20 cellular contexts compared by ENCODE assay signal in genomic region chr19:57587529-57587928, GRCh38. TPM values are rescaled to one million over a fixed set of nuclear protein-coding genes. Genes with fewer than 3 reads are reported as not detected.
DNase-seq lines count a peak whose midpoint lies in the region; ATAC-seq, FAIRE-seq and TF ChIP-seq lines count a peak whose summit lies in the region.
"Had no signal": no experiment of that assay in that cellular context is flagged by ENCODE, and none has a peak within 500 bp of the region (broad histone marks: within the 10 kb centered on the region; RNA-seq: fewer than 3 reads in every experiment).

No MANE protein-coding gene starts in this region.

- H4K20me1 ChIP-seq in HepG2 (ENCODE audit: insufficient read depth, low read length): no peaks in the 10 kb centered on the region

- WGBS in HepG2 (ENCODE audit: low lambda C conversion rate): 36% methylated on average over 1 of the region's 1 CpG

- no peak overlapping the region for H3K27ac ChIP-seq in HepG2 (ENCODE audit: extremely low read length, insufficient read depth, low read length)
- H3K27ac ChIP-seq: ascending aorta, HL-60 had no signal

- H3K4me2 ChIP-seq in HepG2 (ENCODE audit: low read depth, low read length): no peak overlapping the region

- TF ChIP-seq POLR2A in HepG2 (IDR thresholded peaks at IDR 0.05; ENCODE audit: insufficient read depth in 1 of 2, low read depth in 2 of 2, low read length in 2 of 2): no peak

- peaks cover 8% of the 10 kb centered on the region; the same call in 1 of the 2 replicates for H3K4me1 ChIP-seq in HepG2 (ENCODE audit: insufficient read depth, low read length)

- TF ChIP-seq RAD21 in HepG2 (CRISPR knock-in tag; IDR thresholded peaks at IDR 0.05): no peak

- POLR2A ChIA-PET in HepG2 (lab: Yijun Ruan, JAX): no interaction called here

- no peak overlapping the region for H2AFZ ChIP-seq in HepG2 (ENCODE audit: low read length)

- no peak overlapping the region for H3K9ac ChIP-seq in HepG2 (ENCODE audit: insufficient read depth, low read depth, low read length)

- peaks cover 1 to 23% of the 10 kb centered on the region in 2 experiments; a peak in 2 of 5 replicates for H3K36me3 ChIP-seq in HepG2 (replicated peaks in 1 of 2; ENCODE audit: control insufficient read depth in 1 of 2, insufficient read depth in 2 of 2, low read length in 2 of 2)

- no peaks in the 10 kb centered on the region for H3K27me3 ChIP-seq in HepG2 (ENCODE audit: control insufficient read depth in 1 of 2, insufficient read depth in 2 of 2, low read length in 2 of 2)
- H3K27me3 ChIP-seq: ascending aorta had no signal

- H3K9me3 ChIP-seq in HepG2 (ENCODE audit: low read length): no peaks in the 10 kb centered on the region

- no peaks in the 10 kb centered on the region for H3K79me2 ChIP-seq in HepG2 (ENCODE audit: insufficient read depth, low read length)

- DNase-seq in AG10803 (ENCODE audit: low read depth) (peak; percentile 81), NCI-H226 (peak; percentile 100), fibroblast of the aortic adventitia (ENCODE audit: low read depth) (peak; percentile 53), D721Med (ENCODE audit: insufficient read length, low spot score) (no peak), HepG2 (ENCODE audit: low spot score) (no peak), HPDE6-E6E7 (ENCODE audit: extremely low spot score) (no peak)
- DNase-seq: activated CD4-positive, CD25-positive, alpha-beta regulatory T cell treated with anti-CD3 and anti-CD28 coated beads, Interleukin-2, amount 50 U/mL, for 72 hours; activated T-cell treated with anti-CD3 and anti-CD28 coated beads, Interleukin-2, amount 50 U/mL, for 24 hours; CD4-positive, alpha-beta T cell; effector memory CD4-positive, alpha-beta T cell; natural killer cell; right cardiac atrium; stimulated activated CD4-positive, alpha-beta T cell treated with anti-CD3 and anti-CD28 coated beads, Interleukin-4, amount 100 ng/mL, for 24 hours; stimulated activated naive CD8-positive, alpha-beta T cell treated with anti-CD3 and anti-CD28 coated beads, Interleukin-15, Interleukin-2, amounts not matched to agents 100 U/mL and 50 U/mL, for 24 hours had no signal

- CTCF ChIA-PET in HepG2 (lab: Yijun Ruan, JAX; ENCODE audit: low intra/inter-chr PET ratio, low total read pairs): no interaction called here

- no peak for ATAC-seq in HepG2
- ATAC-seq: left lobe of liver; natural killer cell; right cardiac atrium; stimulated activated naive CD8-positive, alpha-beta T cell treated with anti-CD3 and anti-CD28 coated beads, Interleukin-15, Interleukin-2, amounts not matched to agents 100 U/mL and 50 U/mL, for 24 hours had no signal

- H3K4me3 ChIP-seq in AG10803 (ENCODE audit: low read length) (no peak overlapping the region), fibroblast of the aortic adventitia (ENCODE audit: low read depth, low read length) (no peak overlapping the region), HepG2 (replicated peaks in 1 of 3; ENCODE audit: insufficient read depth in 1 of 3, low read depth in 2 of 3, low read length in 3 of 3) (no peak overlapping the region)
- H3K4me3 ChIP-seq: ascending aorta had no signal

- TF ChIP-seq EP300 in HepG2 (IDR thresholded peaks at IDR 0.05; ENCODE audit: low read depth in 2 of 2, low read length in 2 of 2) (no peak), HepG2 (CRISPR knock-in tag; IDR thresholded peaks at IDR 0.05; ENCODE audit: borderline replicate concordance) (no peak)

- no TSS peak for BruUV-seq in HepG2 (replicated peaks; lab: Mats Ljungman, UMichigan)

- FAIRE-seq in D721Med (lab: Jason Lieb, UNC): no peak
- FAIRE-seq in HepG2 (lab: Jason Lieb, UNC): no peak
- FAIRE-seq: GM18507, H1 had no signal

- in situ Hi-C loops in HepG2 (cut with HindIII; ENCODE audit: extremely low pct_ligation_motif_present, low pct_unique_long_range_greater_than_20kb): no loop called here

- intact Hi-C loops in HepG2 (cut with micrococcal nuclease; ENCODE audit: unreplicated experiment): no loop called here

- TF ChIP-seq CTCF in AG10803 (conservative IDR thresholded peaks at IDR 0.05; ENCODE audit: low read length) (no peak), fibroblast of the aortic adventitia (IDR thresholded peaks at IDR 0.05; ENCODE audit: insufficient read depth, low read length) (no peak), D721Med (IDR thresholded peaks at IDR 0.05; ENCODE audit: insufficient read depth, missing control alignments) (no peak), HepG2 (CRISPR knock-in tag; IDR thresholded peaks at IDR 0.05) (no peak)

RNA-seq across cellular contexts. Expression of gene ZIK1, which starts 3.6 kb away (rescaled TPM):
- total RNA-seq in fibroblast of the aortic adventitia (ENCODE audit: low replicate concordance) (4.2 and 11.0 TPM in 2 replicates), HepG2 (2016; rRNA removed; fragmentation: Illumina TruSeq; extraction: Trizol) (7.2 and 9.8 TPM in 2 replicates)
- 1.5 and 1.7 TPM in 2 replicates for total RNA-seq in HepG2 (2016; cell fraction: cytosol; rRNA removed; fragmentation: Illumina TruSeq; extraction: Trizol; ENCODE audit: low read depth)
- total RNA-seq in HepG2 (2016; cell fraction: insoluble cytoplasmic fraction; rRNA removed; fragmentation: Illumina TruSeq; extraction: Trizol): 7.8 and 9.8 TPM in 2 replicates
- 4.6 TPM in 2 replicates for total RNA-seq in HepG2 (2016; cell fraction: membrane; rRNA removed; fragmentation: Illumina TruSeq; extraction: Trizol)
- total RNA-seq in HepG2 (2016; cell fraction: nucleus; rRNA removed; fragmentation: Illumina TruSeq; extraction: Trizol): 4.4 and 6.3 TPM in 2 replicates
- 1.9 and 2.1 TPM in 2 replicates for polyA plus RNA-seq in HepG2 (2011; rRNA removed)
- polyA plus RNA-seq in HepG2 (2011; cell fraction: cytosol; rRNA removed): 2.0 and 2.2 TPM in 2 replicates
- polyA plus RNA-seq in HepG2 (2011; cell fraction: nucleus; rRNA removed): 2.2 and 3.0 TPM in 2 replicates
- polyA plus RNA-seq in HepG2 (2012): 1.4 and 2.4 TPM in 2 replicates
- polyA plus RNA-seq in HepG2 (2016; cell fraction: cytosol; fragmentation: Illumina TruSeq; extraction: Trizol; ENCODE audit: low read depth): 0.50 and 0.66 TPM in 2 replicates
- 5.6 and 6.4 TPM in 2 replicates for polyA plus RNA-seq in HepG2 (2016; cell fraction: insoluble cytoplasmic fraction; fragmentation: Illumina TruSeq; extraction: Trizol; ENCODE audit: low read depth)
- polyA plus RNA-seq in HepG2 (2016; cell fraction: membrane; fragmentation: Illumina TruSeq; extraction: Trizol; ENCODE audit: low read depth): 1.9 and 2.1 TPM in 2 replicates
- polyA plus RNA-seq in HepG2 (2016; cell fraction: nucleus; fragmentation: Illumina TruSeq; extraction: Trizol; ENCODE audit: insufficient read depth, low read depth): 4.4 and 4.7 TPM in 2 replicates
- 2.2 TPM in 1 of 2 replicates, not detected in the other for polyA minus RNA-seq in HepG2 (2011; rRNA and poly(A)+ RNA removed; ENCODE audit: low replicate concordance)
- polyA minus RNA-seq in HepG2 (2011; cell fraction: cytosol; rRNA and poly(A)+ RNA removed): 0.88 and 2.3 TPM in 2 replicates
- polyA minus RNA-seq in HepG2 (2011; cell fraction: nucleus; rRNA and poly(A)+ RNA removed): 4.1 and 4.2 TPM in 2 replicates
- total RNA-seq: G401 had no signal

RNA-seq across cellular contexts. Expression of gene ZNF416, which starts 8.8 kb away (rescaled TPM):
- total RNA-seq in fibroblast of the aortic adventitia (ENCODE audit: low replicate concordance): 3.4 and 8.0 TPM in 2 replicates
- 5.3 and 6.6 TPM in 2 replicates for total RNA-seq in HepG2 (2016; rRNA removed; fragmentation: Illumina TruSeq; extraction: Trizol)
- 1.8 and 2.5 TPM in 2 replicates for total RNA-seq in HepG2 (2016; cell fraction: cytosol; rRNA removed; fragmentation: Illumina TruSeq; extraction: Trizol; ENCODE audit: low read depth)
- 5.3 and 5.9 TPM in 2 replicates for total RNA-seq in HepG2 (2016; cell fraction: insoluble cytoplasmic fraction; rRNA removed; fragmentation: Illumina TruSeq; extraction: Trizol)
- 5.2 and 5.4 TPM in 2 replicates for total RNA-seq in HepG2 (2016; cell fraction: membrane; rRNA removed; fragmentation: Illumina TruSeq; extraction: Trizol)
- 5.3 and 5.5 TPM in 2 replicates for total RNA-seq in HepG2 (2016; cell fraction: nucleus; rRNA removed; fragmentation: Illumina TruSeq; extraction: Trizol)
- polyA plus RNA-seq in HepG2 (2011; rRNA removed): 1.5 and 2.1 TPM in 2 replicates
- 1.1 and 1.8 TPM in 2 replicates for polyA plus RNA-seq in HepG2 (2011; cell fraction: cytosol; rRNA removed)
- 1.8 and 2.1 TPM in 2 replicates for polyA plus RNA-seq in HepG2 (2011; cell fraction: nucleus; rRNA removed)
- polyA plus RNA-seq in HepG2 (2012): 2.3 and 2.6 TPM in 2 replicates
- 0.57 and 0.66 TPM in 2 replicates for polyA plus RNA-seq in HepG2 (2016; cell fraction: cytosol; fragmentation: Illumina TruSeq; extraction: Trizol; ENCODE audit: low read depth)
- polyA plus RNA-seq in HepG2 (2016; cell fraction: insoluble cytoplasmic fraction; fragmentation: Illumina TruSeq; extraction: Trizol; ENCODE audit: low read depth): 3.9 and 4.4 TPM in 2 replicates
- polyA plus RNA-seq in HepG2 (2016; cell fraction: membrane; fragmentation: Illumina TruSeq; extraction: Trizol; ENCODE audit: low read depth): 1.4 and 1.5 TPM in 2 replicates
- 3.2 and 3.5 TPM in 2 replicates for polyA plus RNA-seq in HepG2 (2016; cell fraction: nucleus; fragmentation: Illumina TruSeq; extraction: Trizol; ENCODE audit: insufficient read depth, low read depth)
- polyA minus RNA-seq in HepG2 (2011; rRNA and poly(A)+ RNA removed; ENCODE audit: low replicate concordance): 4.6 and 5.1 TPM in 2 replicates
- polyA minus RNA-seq in HepG2 (2011; cell fraction: cytosol; rRNA and poly(A)+ RNA removed): 2.1 and 2.2 TPM in 2 replicates
- polyA minus RNA-seq in HepG2 (2011; cell fraction: nucleus; rRNA and poly(A)+ RNA removed): 10.6 and 16.8 TPM in 2 replicates

RNA-seq across cellular contexts. Expression of gene ZNF530, which starts 12.2 kb away (rescaled TPM):
- total RNA-seq in fibroblast of the aortic adventitia (ENCODE audit: low replicate concordance): 1.1 and 5.6 TPM in 2 replicates
- 7.5 and 7.8 TPM in 2 replicates for total RNA-seq in HepG2 (2016; rRNA removed; fragmentation: Illumina TruSeq; extraction: Trizol)
- total RNA-seq in HepG2 (2016; cell fraction: cytosol; rRNA removed; fragmentation: Illumina TruSeq; extraction: Trizol; ENCODE audit: low read depth): 1.1 and 2.2 TPM in 2 replicates
- 6.9 and 8.6 TPM in 2 replicates for total RNA-seq in HepG2 (2016; cell fraction: insoluble cytoplasmic fraction; rRNA removed; fragmentation: Illumina TruSeq; extraction: Trizol)
- total RNA-seq in HepG2 (2016; cell fraction: membrane; rRNA removed; fragmentation: Illumina TruSeq; extraction: Trizol): 4.6 and 5.1 TPM in 2 replicates
- total RNA-seq in HepG2 (2016; cell fraction: nucleus; rRNA removed; fragmentation: Illumina TruSeq; extraction: Trizol): 4.7 and 5.7 TPM in 2 replicates
- polyA plus RNA-seq in HepG2 (2011; rRNA removed): 1.1 and 1.6 TPM in 2 replicates
- polyA plus RNA-seq in HepG2 (2011; cell fraction: cytosol; rRNA removed): 0.99 TPM in 2 replicates
- 1.4 and 1.5 TPM in 2 replicates for polyA plus RNA-seq in HepG2 (2011; cell fraction: nucleus; rRNA removed)
- 0.95 and 1.4 TPM in 2 replicates for polyA plus RNA-seq in HepG2 (2012)
- 0.97 and 1.1 TPM in 2 replicates for polyA plus RNA-seq in HepG2 (2016; cell fraction: cytosol; fragmentation: Illumina TruSeq; extraction: Trizol; ENCODE audit: low read depth)
- polyA plus RNA-seq in HepG2 (2016; cell fraction: insoluble cytoplasmic fraction; fragmentation: Illumina TruSeq; extraction: Trizol; ENCODE audit: low read depth): 3.3 and 3.7 TPM in 2 replicates
- 1.5 and 2.6 TPM in 2 replicates for polyA plus RNA-seq in HepG2 (2016; cell fraction: membrane; fragmentation: Illumina TruSeq; extraction: Trizol; ENCODE audit: low read depth)
- polyA plus RNA-seq in HepG2 (2016; cell fraction: nucleus; fragmentation: Illumina TruSeq; extraction: Trizol; ENCODE audit: insufficient read depth, low read depth): 7.8 and 9.6 TPM in 2 replicates
- 4.0 and 4.5 TPM in 2 replicates for polyA minus RNA-seq in HepG2 (2011; rRNA and poly(A)+ RNA removed; ENCODE audit: low replicate concordance)
- 0.97 and 1.4 TPM in 2 replicates for polyA minus RNA-seq in HepG2 (2011; cell fraction: cytosol; rRNA and poly(A)+ RNA removed)
- polyA minus RNA-seq in HepG2 (2011; cell fraction: nucleus; rRNA and poly(A)+ RNA removed): 3.1 and 3.7 TPM in 2 replicates

RNA-seq across cellular contexts. Expression of gene ZNF134, which starts 26.5 kb away (rescaled TPM):
- total RNA-seq in fibroblast of the aortic adventitia (ENCODE audit: low replicate concordance) (18.6 and 19.4 TPM in 2 replicates), HepG2 (2016; rRNA removed; fragmentation: Illumina TruSeq; extraction: Trizol) (17.1 and 19.4 TPM in 2 replicates)
- 5.1 and 5.7 TPM in 2 replicates for total RNA-seq in HepG2 (2016; cell fraction: cytosol; rRNA removed; fragmentation: Illumina TruSeq; extraction: Trizol; ENCODE audit: low read depth)
- total RNA-seq in HepG2 (2016; cell fraction: insoluble cytoplasmic fraction; rRNA removed; fragmentation: Illumina TruSeq; extraction: Trizol): 16.6 and 17.1 TPM in 2 replicates
- total RNA-seq in HepG2 (2016; cell fraction: membrane; rRNA removed; fragmentation: Illumina TruSeq; extraction: Trizol): 10.5 and 12.5 TPM in 2 replicates
- 15.2 and 16.8 TPM in 2 replicates for total RNA-seq in HepG2 (2016; cell fraction: nucleus; rRNA removed; fragmentation: Illumina TruSeq; extraction: Trizol)
- 6.8 and 7.1 TPM in 2 replicates for polyA plus RNA-seq in HepG2 (2011; rRNA removed)
- 7.4 and 8.2 TPM in 2 replicates for polyA plus RNA-seq in HepG2 (2011; cell fraction: cytosol; rRNA removed)
- polyA plus RNA-seq in HepG2 (2011; cell fraction: nucleus; rRNA removed): 7.9 and 9.9 TPM in 2 replicates
- polyA plus RNA-seq in HepG2 (2012): 9.0 and 9.4 TPM in 2 replicates
- polyA plus RNA-seq in HepG2 (2016; cell fraction: cytosol; fragmentation: Illumina TruSeq; extraction: Trizol; ENCODE audit: low read depth): 0.70 and 1.1 TPM in 2 replicates
- polyA plus RNA-seq in HepG2 (2016; cell fraction: insoluble cytoplasmic fraction; fragmentation: Illumina TruSeq; extraction: Trizol; ENCODE audit: low read depth): 8.9 TPM in 2 replicates
- 2.8 and 2.9 TPM in 2 replicates for polyA plus RNA-seq in HepG2 (2016; cell fraction: membrane; fragmentation: Illumina TruSeq; extraction: Trizol; ENCODE audit: low read depth)
- 11.8 and 12.8 TPM in 2 replicates for polyA plus RNA-seq in HepG2 (2016; cell fraction: nucleus; fragmentation: Illumina TruSeq; extraction: Trizol; ENCODE audit: insufficient read depth, low read depth)
- 6.2 and 7.8 TPM in 2 replicates for polyA minus RNA-seq in HepG2 (2011; rRNA and poly(A)+ RNA removed; ENCODE audit: low replicate concordance)
- 6.0 and 6.7 TPM in 2 replicates for polyA minus RNA-seq in HepG2 (2011; cell fraction: cytosol; rRNA and poly(A)+ RNA removed)
- polyA minus RNA-seq in HepG2 (2011; cell fraction: nucleus; rRNA and poly(A)+ RNA removed): 18.2 and 24.7 TPM in 2 replicates

RNA-seq across cellular contexts. Expression of gene ZNF550, which starts 27.9 kb away (rescaled TPM):
- total RNA-seq in fibroblast of the aortic adventitia (ENCODE audit: low replicate concordance) (2.1 and 7.8 TPM in 2 replicates), HepG2 (2016; rRNA removed; fragmentation: Illumina TruSeq; extraction: Trizol) (8.0 and 8.6 TPM in 2 replicates)
- 1.6 and 1.8 TPM in 2 replicates for total RNA-seq in HepG2 (2016; cell fraction: cytosol; rRNA removed; fragmentation: Illumina TruSeq; extraction: Trizol; ENCODE audit: low read depth)
- 8.3 and 8.6 TPM in 2 replicates for total RNA-seq in HepG2 (2016; cell fraction: insoluble cytoplasmic fraction; rRNA removed; fragmentation: Illumina TruSeq; extraction: Trizol)
- total RNA-seq in HepG2 (2016; cell fraction: membrane; rRNA removed; fragmentation: Illumina TruSeq; extraction: Trizol): 3.0 and 3.6 TPM in 2 replicates
- total RNA-seq in HepG2 (2016; cell fraction: nucleus; rRNA removed; fragmentation: Illumina TruSeq; extraction: Trizol): 12.1 and 14.9 TPM in 2 replicates
- 9.1 and 12.1 TPM in 2 replicates for polyA plus RNA-seq in HepG2 (2011; rRNA removed)
- polyA plus RNA-seq in HepG2 (2011; cell fraction: cytosol; rRNA removed): 4.0 and 6.2 TPM in 2 replicates
- 13.3 and 16.1 TPM in 2 replicates for polyA plus RNA-seq in HepG2 (2011; cell fraction: nucleus; rRNA removed)
- 6.5 and 6.7 TPM in 2 replicates for polyA plus RNA-seq in HepG2 (2012)
- 0.54 and 0.70 TPM in 2 replicates for polyA plus RNA-seq in HepG2 (2016; cell fraction: cytosol; fragmentation: Illumina TruSeq; extraction: Trizol; ENCODE audit: low read depth)
- polyA plus RNA-seq in HepG2 (2016; cell fraction: insoluble cytoplasmic fraction; fragmentation: Illumina TruSeq; extraction: Trizol; ENCODE audit: low read depth): 4.8 and 5.2 TPM in 2 replicates
- 1.4 and 1.6 TPM in 2 replicates for polyA plus RNA-seq in HepG2 (2016; cell fraction: membrane; fragmentation: Illumina TruSeq; extraction: Trizol; ENCODE audit: low read depth)
- polyA plus RNA-seq in HepG2 (2016; cell fraction: nucleus; fragmentation: Illumina TruSeq; extraction: Trizol; ENCODE audit: insufficient read depth, low read depth): 23.8 and 24.9 TPM in 2 replicates
- 7.9 and 9.5 TPM in 2 replicates for polyA minus RNA-seq in HepG2 (2011; rRNA and poly(A)+ RNA removed; ENCODE audit: low replicate concordance)
- polyA minus RNA-seq in HepG2 (2011; cell fraction: cytosol; rRNA and poly(A)+ RNA removed): 4.0 and 4.4 TPM in 2 replicates
- polyA minus RNA-seq in HepG2 (2011; cell fraction: nucleus; rRNA and poly(A)+ RNA removed): 10.9 and 20.1 TPM in 2 replicates

Comparison
In these comparisons a context has a peak if more than half of its experiments do, and no peak if none do; other contexts are left out.
1. DNase-seq: peak in AG10803 (single experiment), NCI-H226 (single experiment) and fibroblast of the aortic adventitia (single experiment); none in D721Med (single experiment), HepG2 (single experiment) and HPDE6-E6E7 (single experiment).